ENCODE assay signal across 17 cellular contexts in genomic region chr14:75156901-75157300, GRCh38. TPM values are rescaled to one million over a fixed set of nuclear protein-coding genes. Genes with fewer than 3 reads are reported as not detected.
DNase-seq lines count a peak whose midpoint lies in the region; ATAC-seq and TF ChIP-seq lines count a peak whose summit lies in the region.
"Had no signal": no experiment of that assay in that cellular context is flagged by ENCODE, and none has a peak within 500 bp of the region (broad histone marks: within the 10 kb centered on the region; RNA-seq: fewer than 3 reads in every experiment).

No MANE protein-coding gene starts in this region.

- no peak overlapping the region for H3K4me3 ChIP-seq in PC-9
- H3K4me3 ChIP-seq in BE2C (ENCODE audit: low read depth, low read length): no peak overlapping the region
- H3K4me3 ChIP-seq: coronary artery, esophagus muscularis mucosa, GM12878, prostate gland had no signal

- no peaks in the 10 kb centered on the region for H3K9me3 ChIP-seq in PC-9 (ENCODE audit: insufficient read depth, low read depth)
- no peaks in the 10 kb centered on the region for H3K9me3 ChIP-seq in BE2C
- H3K9me3 ChIP-seq: esophagus muscularis mucosa, prostate gland had no signal

- H3K27ac ChIP-seq in PC-9: no peak overlapping the region
- H3K27ac ChIP-seq: coronary artery, esophagus muscularis mucosa, HL-60, prostate gland had no signal

- H3K9me3 Mint-ChIP-seq in activated naive CD8-positive, alpha-beta T cell treated with anti-CD3 and anti-CD28 coated beads, Interleukin-2, amount 10 ng/mL, durations not matched to agents 7 days and 5 days: no peaks in the 10 kb centered on the region
- no peaks in the 10 kb centered on the region for H3K9me3 Mint-ChIP-seq in activated naive CD8-positive, alpha-beta T cell treated with anti-CD3 and anti-CD28 coated beads for 36 hours
- no peaks in the 10 kb centered on the region for H3K9me3 Mint-ChIP-seq in stimulated activated naive CD8-positive, alpha-beta T cell treated with anti-CD3 and anti-CD28 coated beads, Interleukin-15, amount 100 ng/mL, for 72 hours

- POLR2A ChIA-PET in activated naive CD8-positive, alpha-beta T cell treated with anti-CD3 and anti-CD28 coated beads, Interleukin-2, amount 10 ng/mL, durations not matched to agents 7 days and 5 days (lab: Charles Lee): interaction anchor here (0.9 to 1.1 kb wide), 3 partner anchors 12 to 60 kb away, joined by 3 to 6 read pairs (median 3); no protein-coding TSS in a partner anchor
- POLR2A ChIA-PET in PC-9 (lab: Charles Lee; ENCODE audit: unreplicated experiment): interaction anchor here (0.6 to 0.7 kb wide), 2 partner anchors 137 to 952 kb away, joined by 3 to 8 read pairs; no protein-coding TSS in a partner anchor

- DNase-seq in activated naive CD8-positive, alpha-beta T cell treated with anti-CD3 and anti-CD28 coated beads, Interleukin-2, amount 10 ng/mL, durations not matched to agents 7 days and 5 days: no peak
- no peak for DNase-seq in activated naive CD8-positive, alpha-beta T cell treated with anti-CD3 and anti-CD28 coated beads for 36 hours
- DNase-seq in PC-9: peak; percentile 20 to 43
- peak; percentile 40 for DNase-seq in central memory CD4-positive, alpha-beta T cell
- no peak for DNase-seq in stimulated activated naive CD8-positive, alpha-beta T cell treated with anti-CD3 and anti-CD28 coated beads, Interleukin-15, amount 100 ng/mL, for 72 hours
- DNase-seq in HPDE6-E6E7 (ENCODE audit: extremely low spot score): no peak
- DNase-seq in BE2C: no peak
- DNase-seq: head of caudate nucleus; NCI-H187 treated with DMSO at 0.1 percent for 48 hours; NCI-H524 treated with DMSO at 0.1 percent for 48 hours; stimulated activated CD4-positive, alpha-beta T cell treated with anti-CD3 and anti-CD28 coated beads, Interleukin-12 subunit alpha, Interleukin-12 subunit beta, amount 100 ng/mL, for 4 hours had no signal

- peaks cover 45% of the 10 kb centered on the region for H3K4me1 Mint-ChIP-seq in activated naive CD8-positive, alpha-beta T cell treated with anti-CD3 and anti-CD28 coated beads, Interleukin-2, amount 10 ng/mL, durations not matched to agents 7 days and 5 days
- peaks cover 51% of the 10 kb centered on the region for H3K4me1 Mint-ChIP-seq in activated naive CD8-positive, alpha-beta T cell treated with anti-CD3 and anti-CD28 coated beads for 36 hours
- H3K4me1 Mint-ChIP-seq in stimulated activated naive CD8-positive, alpha-beta T cell treated with anti-CD3 and anti-CD28 coated beads, Interleukin-15, amount 100 ng/mL, for 72 hours: peaks cover 65% of the 10 kb centered on the region

- H3K4me1 ChIP-seq in PC-9 (replicated peaks; ENCODE audit: insufficient read depth): peaks cover 25% of the 10 kb centered on the region
- 0 out of 2 replicates have a peak, but pooled peaks cover 3% of the 10 kb centered on the region for H3K4me1 ChIP-seq in BE2C
- H3K4me1 ChIP-seq: prostate gland had no signal

- H3F3A ChIP-seq in PC-9 (ENCODE audit: insufficient read depth, low read depth): peaks cover 26% of the 10 kb centered on the region; the same call in 1 of the 2 replicates

- H3K9me2 ChIP-seq in PC-9 (ENCODE audit: insufficient read depth): no peaks in the 10 kb centered on the region

- no peak overlapping the region for H2AFZ ChIP-seq in PC-9

- BruUV-seq in PC-9 (replicated peaks; lab: Mats Ljungman, UMichigan): no TSS peak

- H4K20me1 ChIP-seq in PC-9 (ENCODE audit: insufficient read depth): peaks cover 81% of the 10 kb centered on the region

- intact Hi-C loops in PC-9 (cut with micrococcal nuclease; ENCODE audit: unreplicated experiment): loop anchor here (5.0 kb wide), 1 partner anchor 75 kb away; no protein-coding TSS in a partner anchor

- TF ChIP-seq CTCF in PC-9 (conservative IDR thresholded peaks at IDR 0.05) (no peak), BE2C (IDR thresholded peaks at IDR 0.05; ENCODE audit: low read depth, low read length) (no peak)

- peaks cover 20% of the 10 kb centered on the region for H3K36me3 ChIP-seq in PC-9 (ENCODE audit: low read depth)
- peaks cover 4% of the 10 kb centered on the region for H3K36me3 ChIP-seq in BE2C
- H3K36me3 ChIP-seq: prostate gland had no signal

- ATAC-seq in activated naive CD8-positive, alpha-beta T cell treated with anti-CD3 and anti-CD28 coated beads, Interleukin-2, amount 10 ng/mL, durations not matched to agents 7 days and 5 days (ENCODE audit: low read depth): peak; percentile 94
- peak; percentile 69 for ATAC-seq in stimulated activated naive CD8-positive, alpha-beta T cell treated with anti-CD3 and anti-CD28 coated beads, Interleukin-15, amount 100 ng/mL, for 72 hours
- ATAC-seq in HG03565 (IDR thresholded peaks at IDR 0.05; ENCODE audit: unreplicated experiment): no peak
- ATAC-seq: GM12878 had no signal

- no peak overlapping the region for H3K27ac Mint-ChIP-seq in activated naive CD8-positive, alpha-beta T cell treated with anti-CD3 and anti-CD28 coated beads, Interleukin-2, amount 10 ng/mL, durations not matched to agents 7 days and 5 days
- no peak overlapping the region for H3K27ac Mint-ChIP-seq in activated naive CD8-positive, alpha-beta T cell treated with anti-CD3 and anti-CD28 coated beads for 36 hours
- no peak overlapping the region for H3K27ac Mint-ChIP-seq in stimulated activated naive CD8-positive, alpha-beta T cell treated with anti-CD3 and anti-CD28 coated beads, Interleukin-15, amount 100 ng/mL, for 72 hours

- H3K36me3 Mint-ChIP-seq in activated naive CD8-positive, alpha-beta T cell treated with anti-CD3 and anti-CD28 coated beads, Interleukin-2, amount 10 ng/mL, durations not matched to agents 7 days and 5 days: peaks cover 16% of the 10 kb centered on the region
- H3K36me3 Mint-ChIP-seq in activated naive CD8-positive, alpha-beta T cell treated with anti-CD3 and anti-CD28 coated beads for 36 hours: peaks cover 14% of the 10 kb centered on the region

- H3K4me2 ChIP-seq in PC-9: no peak overlapping the region

- peak overlapping the region; percentile 25 for H3K4me3 Mint-ChIP-seq in activated naive CD8-positive, alpha-beta T cell treated with anti-CD3 and anti-CD28 coated beads, Interleukin-2, amount 10 ng/mL, durations not matched to agents 7 days and 5 days
- H3K4me3 Mint-ChIP-seq in activated naive CD8-positive, alpha-beta T cell treated with anti-CD3 and anti-CD28 coated beads for 36 hours: no peak overlapping the region
- peak overlapping the region; percentile 36 to 40 for H3K4me3 Mint-ChIP-seq in stimulated activated naive CD8-positive, alpha-beta T cell treated with anti-CD3 and anti-CD28 coated beads, Interleukin-15, amount 100 ng/mL, for 72 hours

- H3K27me3 Mint-ChIP-seq in activated naive CD8-positive, alpha-beta T cell treated with anti-CD3 and anti-CD28 coated beads, Interleukin-2, amount 10 ng/mL, durations not matched to agents 7 days and 5 days: no peaks in the 10 kb centered on the region
- no peaks in the 10 kb centered on the region for H3K27me3 Mint-ChIP-seq in activated naive CD8-positive, alpha-beta T cell treated with anti-CD3 and anti-CD28 coated beads for 36 hours
- no peaks in the 10 kb centered on the region for H3K27me3 Mint-ChIP-seq in stimulated activated naive CD8-positive, alpha-beta T cell treated with anti-CD3 and anti-CD28 coated beads, Interleukin-15, amount 100 ng/mL, for 72 hours

- peaks cover 94% of the 10 kb centered on the region for H3K79me2 ChIP-seq in PC-9 (ENCODE audit: low read depth)

- CTCF ChIA-PET in PC-9 (lab: Charles Lee): no interaction called here

- H3K27me3 ChIP-seq in PC-9 (ENCODE audit: insufficient read depth, low read depth): no peaks in the 10 kb centered on the region
- H3K27me3 ChIP-seq in BE2C: no peaks in the 10 kb centered on the region
- H3K27me3 ChIP-seq: esophagus muscularis mucosa had no signal

RNA-seq across cellular contexts. Expression of gene TMED10, which starts 19.5 kb away (rescaled TPM):
- total RNA-seq in activated naive CD8-positive, alpha-beta T cell treated with anti-CD3 and anti-CD28 coated beads, Interleukin-2, amount 10 ng/mL, durations not matched to agents 7 days and 5 days: 100 to 1,000 TPM; 149 to 154 TPM
- total RNA-seq in activated naive CD8-positive, alpha-beta T cell treated with anti-CD3 and anti-CD28 coated beads for 36 hours: 100 to 1,000 TPM; 160 to 169 TPM
- 709 and 770 TPM in 2 replicates for total RNA-seq in PC-9 (2021)
- polyA plus RNA-seq in BE2C (2012; ENCODE audit: insufficient read depth, insufficient read length, low read depth): 153 TPM

RNA-seq across cellular contexts. Expression of gene NEK9, which starts 30.1 kb away (rescaled TPM):
- total RNA-seq in activated naive CD8-positive, alpha-beta T cell treated with anti-CD3 and anti-CD28 coated beads, Interleukin-2, amount 10 ng/mL, durations not matched to agents 7 days and 5 days: 100 to 1,000 TPM in 1 of 2 experiments, 10 to 100 TPM in 1; 95.2 to 104 TPM
- 10 to 100 TPM; 50.1 to 50.9 TPM for total RNA-seq in activated naive CD8-positive, alpha-beta T cell treated with anti-CD3 and anti-CD28 coated beads for 36 hours
- 170 and 174 TPM in 2 replicates for total RNA-seq in PC-9 (2021)
- polyA plus RNA-seq in BE2C (2012; ENCODE audit: insufficient read depth, insufficient read length, low read depth): 74.0 TPM

Comparison
In these comparisons a context has a peak if more than half of its experiments do, and no peak if none do; other contexts are left out.
1. DNase-seq: peak in PC-9 (2 of 2) and central memory CD4-positive, alpha-beta T cell (single experiment); none in activated naive CD8-positive, alpha-beta T cell treated with anti-CD3 and anti-CD28 coated beads, Interleukin-2, amount 10 ng/mL, durations not matched to agents 7 days and 5 days (single experiment), activated naive CD8-positive, alpha-beta T cell treated with anti-CD3 and anti-CD28 coated beads for 36 hours (single experiment), stimulated activated naive CD8-positive, alpha-beta T cell treated with anti-CD3 and anti-CD28 coated beads, Interleukin-15, amount 100 ng/mL, for 72 hours (0 of 2), HPDE6-E6E7 (single experiment) and BE2C (single experiment).